ENCODE assay signal across 1 cellular context in the genomic region with DNA sequence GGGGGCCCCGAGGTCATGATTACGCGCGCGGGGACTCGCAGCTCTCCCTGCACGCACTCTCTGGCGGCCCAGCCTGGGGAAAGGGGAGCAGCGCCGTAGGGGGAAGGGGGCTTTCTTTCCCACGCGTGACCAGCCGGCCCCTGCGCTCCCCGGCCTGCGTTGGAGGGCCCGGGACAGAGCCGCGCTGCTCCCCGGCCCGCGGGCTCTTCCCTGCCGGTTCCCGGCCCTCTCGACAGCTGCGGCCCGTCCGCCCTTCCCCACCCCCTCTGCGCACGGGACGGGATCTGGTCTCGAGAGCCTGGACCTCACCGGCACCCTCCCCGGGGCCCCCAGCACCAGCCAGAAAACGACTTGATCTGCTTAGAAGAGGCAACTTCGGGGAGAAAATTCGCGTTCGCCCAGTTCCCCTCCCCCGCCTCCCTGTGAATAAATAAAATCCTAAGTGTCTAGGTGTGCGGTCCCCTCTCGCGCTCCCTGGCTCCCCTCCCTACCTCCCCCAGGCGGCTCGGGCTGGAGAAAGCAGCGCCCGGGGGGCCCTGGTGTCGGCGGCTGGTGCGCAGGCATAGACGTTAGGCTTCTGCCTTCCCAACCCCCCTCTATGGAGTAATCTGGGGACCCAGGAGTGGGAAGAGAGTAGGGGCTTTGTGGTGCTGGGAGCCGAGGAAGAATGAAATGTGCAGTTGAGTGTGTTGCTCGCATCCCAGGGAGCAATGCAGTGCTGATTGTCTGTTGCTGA.
A peak's percentile ranks its signal among the peaks of the same experiment; 100 is the strongest.
TF ChIP-seq lines count a peak whose summit lies in the region.

No MANE protein-coding gene starts in this region.

TF ChIP-seq in HepG2, 621 proteins besides CTCF, POLR2A, EP300 and RAD21 (continued from another document and continues in another):
- TF ChIP-seq, protein P1, sequence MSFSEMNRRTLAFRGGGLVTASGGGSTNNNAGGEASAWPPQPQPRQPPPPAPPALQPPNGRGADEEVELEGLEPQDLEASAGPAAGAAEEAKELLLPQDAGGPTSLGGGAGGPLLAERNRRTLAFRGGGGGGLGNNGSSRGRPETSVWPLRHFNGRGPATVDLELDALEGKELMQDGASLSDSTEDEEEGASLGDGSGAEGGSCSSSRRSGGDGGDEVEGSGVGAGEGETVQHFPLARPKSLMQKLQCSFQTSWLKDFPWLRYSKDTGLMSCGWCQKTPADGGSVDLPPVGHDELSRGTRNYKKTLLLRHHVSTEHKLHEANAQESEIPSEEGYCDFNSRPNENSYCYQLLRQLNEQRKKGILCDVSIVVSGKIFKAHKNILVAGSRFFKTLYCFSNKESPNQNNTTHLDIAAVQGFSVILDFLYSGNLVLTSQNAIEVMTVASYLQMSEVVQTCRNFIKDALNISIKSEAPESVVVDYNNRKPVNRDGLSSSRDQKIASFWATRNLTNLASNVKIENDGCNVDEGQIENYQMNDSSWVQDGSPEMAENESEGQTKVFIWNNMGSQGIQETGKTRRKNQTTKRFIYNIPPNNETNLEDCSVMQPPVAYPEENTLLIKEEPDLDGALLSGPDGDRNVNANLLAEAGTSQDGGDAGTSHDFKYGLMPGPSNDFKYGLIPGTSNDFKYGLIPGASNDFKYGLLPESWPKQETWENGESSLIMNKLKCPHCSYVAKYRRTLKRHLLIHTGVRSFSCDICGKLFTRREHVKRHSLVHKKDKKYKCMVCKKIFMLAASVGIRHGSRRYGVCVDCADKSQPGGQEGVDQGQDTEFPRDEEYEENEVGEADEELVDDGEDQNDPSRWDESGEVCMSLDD (CRISPR knock-in tag; IDR thresholded peaks at IDR 0.05; ENCODE audit: borderline replicate concordance), result 0 out of 2 replicates have a peak, but pooled peaks have one; percentile 54
- TF ChIP-seq XBP1 (CRISPR knock-in tag; IDR thresholded peaks at IDR 0.05) (no peak), EED (CRISPR knock-in tag; IDR thresholded peaks at IDR 0.05) (0 out of 2 replicates have a peak, but pooled peaks have one; percentile 40), KAT7 (CRISPR knock-in tag; IDR thresholded peaks at IDR 0.05; ENCODE audit: borderline replicate concordance) (peak; percentile 21; the same call in 1 of the 2 replicates), ZIK1 (CRISPR knock-in tag; IDR thresholded peaks at IDR 0.05; ENCODE audit: borderline replicate concordance, low read depth) (0 out of 2 replicates have a peak, but pooled peaks have one; percentile 25), ZC3H13 (CRISPR knock-in tag; IDR thresholded peaks at IDR 0.05) (0 out of 2 replicates have a peak, but pooled peaks have one; percentile 3), HDAC1 (CRISPR knock-in tag; IDR thresholded peaks at IDR 0.05) (peak; percentile 8; the same call in 1 of the 2 replicates), ZNF629 (CRISPR knock-in tag; conservative IDR thresholded peaks at IDR 0.05) (no peak), GABPB1 (CRISPR knock-in tag; IDR thresholded peaks at IDR 0.05) (peak; percentile 68; the same call in 1 of the 2 replicates), SYNCRIP (IDR thresholded peaks at IDR 0.05; ENCODE audit: insufficient read depth, low read depth, low read length) (no peak), HNRNPLL (IDR thresholded peaks at IDR 0.05; ENCODE audit: low read depth, low read length, poor library complexity, severe bottlenecking) (peak; percentile 50), ZNF761 (CRISPR knock-in tag; conservative IDR thresholded peaks at IDR 0.05) (peak; percentile 72; the same call in 1 of the 2 replicates), NCOR1 (IDR thresholded peaks at IDR 0.05; ENCODE audit: borderline replicate concordance, low read length) (no peak), DR1 (CRISPR knock-in tag; IDR thresholded peaks at IDR 0.05) (no peak; the same call in 1 of the 2 replicates), ZNF224 (CRISPR knock-in tag; IDR thresholded peaks at IDR 0.05) (no peak), SIN3A (IDR thresholded peaks at IDR 0.05; ENCODE audit: borderline replicate concordance, low read depth, low read length) (no peak), CHD2 (IDR thresholded peaks at IDR 0.05; ENCODE audit: low read depth, low read length) (no peak; the same call in 1 of the 2 replicates), GLI4 (CRISPR knock-in tag; IDR thresholded peaks at IDR 0.05; ENCODE audit: borderline replicate concordance) (no peak), ZNF816 (CRISPR knock-in tag; IDR thresholded peaks at IDR 0.05; ENCODE audit: borderline replicate concordance) (0 out of 2 replicates have a peak, but pooled peaks have one; percentile 75), MAFG (CRISPR knock-in tag; IDR thresholded peaks at IDR 0.05) (no peak), XRCC5 (optimal IDR thresholded peaks at IDR 0.05; ENCODE audit: low read length) (peak; percentile 84), PRMT3 (CRISPR knock-in tag; IDR thresholded peaks at IDR 0.05; ENCODE audit: borderline replicate concordance, low read depth) (no peak), KDM5B (CRISPR knock-in tag; IDR thresholded peaks at IDR 0.05; ENCODE audit: borderline replicate concordance) (peak; percentile 90; the same call in 1 of the 2 replicates), ZSCAN25 (CRISPR knock-in tag; IDR thresholded peaks at IDR 0.05) (peak; percentile 60; the same call in 1 of the 2 replicates), WIZ (CRISPR knock-in tag; IDR thresholded peaks at IDR 0.05) (0 out of 2 replicates have a peak, but pooled peaks have one; percentile 23), NFKBIZ (CRISPR knock-in tag; IDR thresholded peaks at IDR 0.05) (peak; percentile 5; the same call in 1 of the 2 replicates)
- TF ChIP-seq, protein P2, sequence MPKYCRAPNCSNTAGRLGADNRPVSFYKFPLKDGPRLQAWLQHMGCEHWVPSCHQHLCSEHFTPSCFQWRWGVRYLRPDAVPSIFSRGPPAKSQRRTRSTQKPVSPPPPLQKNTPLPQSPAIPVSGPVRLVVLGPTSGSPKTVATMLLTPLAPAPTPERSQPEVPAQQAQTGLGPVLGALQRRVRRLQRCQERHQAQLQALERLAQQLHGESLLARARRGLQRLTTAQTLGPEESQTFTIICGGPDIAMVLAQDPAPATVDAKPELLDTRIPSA (CRISPR knock-in tag; IDR thresholded peaks at IDR 0.05; ENCODE audit: borderline replicate concordance), result 0 out of 2 replicates have a peak, but pooled peaks have one; percentile 29
- TF ChIP-seq, protein P3, sequence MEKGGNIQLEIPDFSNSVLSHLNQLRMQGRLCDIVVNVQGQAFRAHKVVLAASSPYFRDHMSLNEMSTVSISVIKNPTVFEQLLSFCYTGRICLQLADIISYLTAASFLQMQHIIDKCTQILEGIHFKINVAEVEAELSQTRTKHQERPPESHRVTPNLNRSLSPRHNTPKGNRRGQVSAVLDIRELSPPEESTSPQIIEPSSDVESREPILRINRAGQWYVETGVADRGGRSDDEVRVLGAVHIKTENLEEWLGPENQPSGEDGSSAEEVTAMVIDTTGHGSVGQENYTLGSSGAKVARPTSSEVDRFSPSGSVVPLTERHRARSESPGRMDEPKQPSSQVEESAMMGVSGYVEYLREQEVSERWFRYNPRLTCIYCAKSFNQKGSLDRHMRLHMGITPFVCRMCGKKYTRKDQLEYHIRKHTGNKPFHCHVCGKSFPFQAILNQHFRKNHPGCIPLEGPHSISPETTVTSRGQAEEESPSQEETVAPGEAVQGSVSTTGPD (CRISPR knock-in tag; IDR thresholded peaks at IDR 0.05), result no peak
- TF ChIP-seq, protein P4, sequence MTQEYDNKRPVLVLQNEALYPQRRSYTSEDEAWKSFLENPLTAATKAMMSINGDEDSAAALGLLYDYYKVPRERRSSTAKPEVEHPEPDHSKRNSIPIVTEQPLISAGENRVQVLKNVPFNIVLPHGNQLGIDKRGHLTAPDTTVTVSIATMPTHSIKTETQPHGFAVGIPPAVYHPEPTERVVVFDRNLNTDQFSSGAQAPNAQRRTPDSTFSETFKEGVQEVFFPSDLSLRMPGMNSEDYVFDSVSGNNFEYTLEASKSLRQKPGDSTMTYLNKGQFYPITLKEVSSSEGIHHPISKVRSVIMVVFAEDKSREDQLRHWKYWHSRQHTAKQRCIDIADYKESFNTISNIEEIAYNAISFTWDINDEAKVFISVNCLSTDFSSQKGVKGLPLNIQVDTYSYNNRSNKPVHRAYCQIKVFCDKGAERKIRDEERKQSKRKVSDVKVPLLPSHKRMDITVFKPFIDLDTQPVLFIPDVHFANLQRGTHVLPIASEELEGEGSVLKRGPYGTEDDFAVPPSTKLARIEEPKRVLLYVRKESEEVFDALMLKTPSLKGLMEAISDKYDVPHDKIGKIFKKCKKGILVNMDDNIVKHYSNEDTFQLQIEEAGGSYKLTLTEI (CRISPR knock-in tag; conservative IDR thresholded peaks at IDR 0.05), result no peak
- TF ChIP-seq, protein P5, sequence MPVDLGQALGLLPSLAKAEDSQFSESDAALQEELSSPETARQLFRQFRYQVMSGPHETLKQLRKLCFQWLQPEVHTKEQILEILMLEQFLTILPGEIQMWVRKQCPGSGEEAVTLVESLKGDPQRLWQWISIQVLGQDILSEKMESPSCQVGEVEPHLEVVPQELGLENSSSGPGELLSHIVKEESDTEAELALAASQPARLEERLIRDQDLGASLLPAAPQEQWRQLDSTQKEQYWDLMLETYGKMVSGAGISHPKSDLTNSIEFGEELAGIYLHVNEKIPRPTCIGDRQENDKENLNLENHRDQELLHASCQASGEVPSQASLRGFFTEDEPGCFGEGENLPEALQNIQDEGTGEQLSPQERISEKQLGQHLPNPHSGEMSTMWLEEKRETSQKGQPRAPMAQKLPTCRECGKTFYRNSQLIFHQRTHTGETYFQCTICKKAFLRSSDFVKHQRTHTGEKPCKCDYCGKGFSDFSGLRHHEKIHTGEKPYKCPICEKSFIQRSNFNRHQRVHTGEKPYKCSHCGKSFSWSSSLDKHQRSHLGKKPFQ (CRISPR knock-in tag; IDR thresholded peaks at IDR 0.05; ENCODE audit: insufficient replicate concordance), result peak; percentile 66
- TF ChIP-seq, protein P6, sequence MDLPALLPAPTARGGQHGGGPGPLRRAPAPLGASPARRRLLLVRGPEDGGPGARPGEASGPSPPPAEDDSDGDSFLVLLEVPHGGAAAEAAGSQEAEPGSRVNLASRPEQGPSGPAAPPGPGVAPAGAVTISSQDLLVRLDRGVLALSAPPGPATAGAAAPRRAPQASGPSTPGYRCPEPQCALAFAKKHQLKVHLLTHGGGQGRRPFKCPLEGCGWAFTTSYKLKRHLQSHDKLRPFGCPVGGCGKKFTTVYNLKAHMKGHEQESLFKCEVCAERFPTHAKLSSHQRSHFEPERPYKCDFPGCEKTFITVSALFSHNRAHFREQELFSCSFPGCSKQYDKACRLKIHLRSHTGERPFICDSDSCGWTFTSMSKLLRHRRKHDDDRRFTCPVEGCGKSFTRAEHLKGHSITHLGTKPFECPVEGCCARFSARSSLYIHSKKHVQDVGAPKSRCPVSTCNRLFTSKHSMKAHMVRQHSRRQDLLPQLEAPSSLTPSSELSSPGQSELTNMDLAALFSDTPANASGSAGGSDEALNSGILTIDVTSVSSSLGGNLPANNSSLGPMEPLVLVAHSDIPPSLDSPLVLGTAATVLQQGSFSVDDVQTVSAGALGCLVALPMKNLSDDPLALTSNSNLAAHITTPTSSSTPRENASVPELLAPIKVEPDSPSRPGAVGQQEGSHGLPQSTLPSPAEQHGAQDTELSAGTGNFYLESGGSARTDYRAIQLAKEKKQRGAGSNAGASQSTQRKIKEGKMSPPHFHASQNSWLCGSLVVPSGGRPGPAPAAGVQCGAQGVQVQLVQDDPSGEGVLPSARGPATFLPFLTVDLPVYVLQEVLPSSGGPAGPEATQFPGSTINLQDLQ (CRISPR knock-in tag; IDR thresholded peaks at IDR 0.05), result 0 out of 2 replicates have a peak, but pooled peaks have one; percentile 67
- TF ChIP-seq, protein P7, sequence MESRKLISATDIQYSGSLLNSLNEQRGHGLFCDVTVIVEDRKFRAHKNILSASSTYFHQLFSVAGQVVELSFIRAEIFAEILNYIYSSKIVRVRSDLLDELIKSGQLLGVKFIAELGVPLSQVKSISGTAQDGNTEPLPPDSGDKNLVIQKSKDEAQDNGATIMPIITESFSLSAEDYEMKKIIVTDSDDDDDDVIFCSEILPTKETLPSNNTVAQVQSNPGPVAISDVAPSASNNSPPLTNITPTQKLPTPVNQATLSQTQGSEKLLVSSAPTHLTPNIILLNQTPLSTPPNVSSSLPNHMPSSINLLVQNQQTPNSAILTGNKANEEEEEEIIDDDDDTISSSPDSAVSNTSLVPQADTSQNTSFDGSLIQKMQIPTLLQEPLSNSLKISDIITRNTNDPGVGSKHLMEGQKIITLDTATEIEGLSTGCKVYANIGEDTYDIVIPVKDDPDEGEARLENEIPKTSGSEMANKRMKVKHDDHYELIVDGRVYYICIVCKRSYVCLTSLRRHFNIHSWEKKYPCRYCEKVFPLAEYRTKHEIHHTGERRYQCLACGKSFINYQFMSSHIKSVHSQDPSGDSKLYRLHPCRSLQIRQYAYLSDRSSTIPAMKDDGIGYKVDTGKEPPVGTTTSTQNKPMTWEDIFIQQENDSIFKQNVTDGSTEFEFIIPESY (CRISPR knock-in tag; IDR thresholded peaks at IDR 0.05), result no peak
- TF ChIP-seq, protein P8, sequence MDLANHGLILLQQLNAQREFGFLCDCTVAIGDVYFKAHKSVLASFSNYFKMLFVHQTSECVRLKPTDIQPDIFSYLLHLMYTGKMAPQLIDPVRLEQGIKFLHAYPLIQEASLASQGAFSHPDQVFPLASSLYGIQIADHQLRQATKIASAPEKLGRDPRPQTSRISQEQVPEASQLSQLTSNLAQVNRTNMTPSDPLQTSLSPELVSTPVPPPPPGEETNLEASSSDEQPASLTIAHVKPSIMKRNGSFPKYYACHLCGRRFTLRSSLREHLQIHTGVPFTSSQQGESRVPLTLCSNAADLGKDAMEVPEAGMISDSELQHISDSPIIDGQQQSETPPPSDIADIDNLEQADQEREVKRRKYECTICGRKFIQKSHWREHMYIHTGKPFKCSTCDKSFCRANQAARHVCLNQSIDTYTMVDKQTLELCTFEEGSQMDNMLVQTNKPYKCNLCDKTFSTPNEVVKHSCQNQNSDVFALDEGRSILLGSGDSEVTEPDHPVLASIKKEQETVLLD (CRISPR knock-in tag; IDR thresholded peaks at IDR 0.05; ENCODE audit: low read depth), result no peak
- TF ChIP-seq, protein P9, sequence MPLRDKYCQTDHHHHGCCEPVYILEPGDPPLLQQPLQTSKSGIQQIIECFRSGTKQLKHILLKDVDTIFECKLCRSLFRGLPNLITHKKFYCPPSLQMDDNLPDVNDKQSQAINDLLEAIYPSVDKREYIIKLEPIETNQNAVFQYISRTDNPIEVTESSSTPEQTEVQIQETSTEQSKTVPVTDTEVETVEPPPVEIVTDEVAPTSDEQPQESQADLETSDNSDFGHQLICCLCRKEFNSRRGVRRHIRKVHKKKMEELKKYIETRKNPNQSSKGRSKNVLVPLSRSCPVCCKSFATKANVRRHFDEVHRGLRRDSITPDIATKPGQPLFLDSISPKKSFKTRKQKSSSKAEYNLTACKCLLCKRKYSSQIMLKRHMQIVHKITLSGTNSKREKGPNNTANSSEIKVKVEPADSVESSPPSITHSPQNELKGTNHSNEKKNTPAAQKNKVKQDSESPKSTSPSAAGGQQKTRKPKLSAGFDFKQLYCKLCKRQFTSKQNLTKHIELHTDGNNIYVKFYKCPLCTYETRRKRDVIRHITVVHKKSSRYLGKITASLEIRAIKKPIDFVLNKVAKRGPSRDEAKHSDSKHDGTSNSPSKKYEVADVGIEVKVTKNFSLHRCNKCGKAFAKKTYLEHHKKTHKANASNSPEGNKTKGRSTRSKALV (CRISPR knock-in tag; IDR thresholded peaks at IDR 0.05), result peak; percentile 57; the same call in 1 of the 2 replicates
- TF ChIP-seq, protein P10, sequence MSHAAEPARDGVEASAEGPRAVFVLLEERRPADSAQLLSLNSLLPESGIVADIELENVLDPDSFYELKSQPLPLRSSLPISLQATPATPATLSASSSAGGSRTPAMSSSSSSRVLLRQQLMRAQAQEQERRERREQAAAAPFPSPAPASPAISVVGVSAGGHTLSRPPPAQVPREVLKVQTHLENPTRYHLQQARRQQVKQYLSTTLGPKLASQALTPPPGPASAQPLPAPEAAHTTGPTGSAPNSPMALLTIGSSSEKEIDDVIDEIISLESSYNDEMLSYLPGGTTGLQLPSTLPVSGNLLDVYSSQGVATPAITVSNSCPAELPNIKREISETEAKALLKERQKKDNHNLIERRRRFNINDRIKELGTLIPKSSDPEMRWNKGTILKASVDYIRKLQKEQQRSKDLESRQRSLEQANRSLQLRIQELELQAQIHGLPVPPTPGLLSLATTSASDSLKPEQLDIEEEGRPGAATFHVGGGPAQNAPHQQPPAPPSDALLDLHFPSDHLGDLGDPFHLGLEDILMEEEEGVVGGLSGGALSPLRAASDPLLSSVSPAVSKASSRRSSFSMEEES (CRISPR knock-in tag; IDR thresholded peaks at IDR 0.05), result peak; percentile 22; the same call in 1 of the 2 replicates
